8 cellular contexts compared by ENCODE assay signal in the genomic region with DNA sequence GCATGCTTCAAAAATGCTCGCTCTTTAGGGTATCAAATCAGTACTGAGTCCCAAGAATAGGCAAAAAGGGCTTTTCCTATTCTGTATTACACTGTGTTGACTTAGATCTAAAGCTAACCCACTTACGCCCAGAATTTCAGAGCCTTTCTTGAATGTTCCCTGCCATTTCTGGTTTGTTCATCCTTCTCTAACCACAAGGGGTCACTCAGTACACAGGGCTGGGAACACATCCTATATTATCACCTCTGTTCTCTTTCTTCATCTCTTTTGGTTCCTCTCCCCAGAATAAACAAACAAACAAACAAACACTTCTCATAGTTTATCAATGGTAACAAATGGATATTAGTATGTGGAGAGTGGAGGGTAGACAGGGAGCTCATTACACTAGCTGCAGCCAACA. TPM values are rescaled to one million over a fixed set of nuclear protein-coding genes. Genes with fewer than 3 reads are reported as not detected.
DNase-seq lines count a peak whose midpoint lies in the region; ATAC-seq and TF ChIP-seq lines count a peak whose summit lies in the region.

No MANE protein-coding gene starts in this region.

- no peak overlapping the region for H3K4me3 Mint-ChIP-seq in brain

- WGBS in right lobe of liver (ENCODE audit: insufficient coverage, low coverage, low lambda C conversion rate, missing lambda C conversion rate): 13% methylated on average over 2 of the region's 2 CpGs

- intact Hi-C loops in right lobe of liver (cut with DNase I): no loop called here

- no peaks in the 10 kb centered on the region for H3K4me1 ChIP-seq in right lobe of liver

- no peak overlapping the region for H3K27ac ChIP-seq in right lobe of liver

- no peak for TF ChIP-seq POLR2A in right lobe of liver (IDR thresholded peaks at IDR 0.05)

- no peak overlapping the region for H3K27ac Mint-ChIP-seq in brain

- H3K36me3 Mint-ChIP-seq in brain: no peaks in the 10 kb centered on the region

- DNase-seq in NCI-H510A treated with DMSO at 0.1 percent for 48 hours (lab: John Stamatoyannopoulos, UW) (peak; percentile 58), NCI-H510A (lab: John Stamatoyannopoulos, UW) (no peak), NCI-H1417 treated with DMSO at 0.1 percent for 48 hours (lab: John Stamatoyannopoulos, UW) (peak; percentile 14), right lobe of liver (no peak), NCI-H1048 (lab: John Stamatoyannopoulos, UW) (no peak)

- H3K27me3 ChIP-seq in right lobe of liver: no peaks in the 10 kb centered on the region

- TF ChIP-seq CTCF in brain (conservative IDR thresholded peaks at IDR 0.05) (peak; percentile 67 to 72), right lobe of liver (IDR thresholded peaks at IDR 0.05) (peak; percentile 56)

- no peaks in the 10 kb centered on the region for H3K4me1 Mint-ChIP-seq in brain

- H3K9me3 Mint-ChIP-seq in brain: no peaks in the 10 kb centered on the region

- no peak overlapping the region for H3K4me3 ChIP-seq in right lobe of liver

- H3K36me3 ChIP-seq in right lobe of liver: no peaks in the 10 kb centered on the region

- no peaks in the 10 kb centered on the region for H3K9me3 ChIP-seq in right lobe of liver

- ATAC-seq in right lobe of liver (peak; percentile 67 to 79 (median 69)), HG02588 (IDR thresholded peaks at IDR 0.05; ENCODE audit: unreplicated experiment) (no peak), GM19397 (IDR thresholded peaks at IDR 0.05; ENCODE audit: unreplicated experiment) (no peak)

- H3K27me3 Mint-ChIP-seq in brain: no peaks in the 10 kb centered on the region

RNA-seq across cellular contexts. Expression of gene MORC4, which starts 25.5 kb away (rescaled TPM):
- polyA plus RNA-seq in brain (ENCODE audit: insufficient read depth, low read depth, low replicate concordance): 4.5 TPM
- 10 to 100 TPM in 5 of 6 experiments, 1 to 10 TPM in 1; 8.9 to 26.9 (median 19.4) TPM for total RNA-seq in right lobe of liver

Comparison
In these comparisons a context has a peak if more than half of its experiments do, and no peak if none do; other contexts are left out.
1. DNase-seq: peak in NCI-H510A treated with DMSO at 0.1 percent for 48 hours (single experiment) and NCI-H1417 treated with DMSO at 0.1 percent for 48 hours (single experiment); none in NCI-H510A (single experiment), right lobe of liver (0 of 3) and NCI-H1048 (single experiment).
2. ATAC-seq: peak in right lobe of liver (4 of 4); none in HG02588 (single experiment) and GM19397 (single experiment).